24 cellular contexts compared by ENCODE assay signal in the genomic region with DNA sequence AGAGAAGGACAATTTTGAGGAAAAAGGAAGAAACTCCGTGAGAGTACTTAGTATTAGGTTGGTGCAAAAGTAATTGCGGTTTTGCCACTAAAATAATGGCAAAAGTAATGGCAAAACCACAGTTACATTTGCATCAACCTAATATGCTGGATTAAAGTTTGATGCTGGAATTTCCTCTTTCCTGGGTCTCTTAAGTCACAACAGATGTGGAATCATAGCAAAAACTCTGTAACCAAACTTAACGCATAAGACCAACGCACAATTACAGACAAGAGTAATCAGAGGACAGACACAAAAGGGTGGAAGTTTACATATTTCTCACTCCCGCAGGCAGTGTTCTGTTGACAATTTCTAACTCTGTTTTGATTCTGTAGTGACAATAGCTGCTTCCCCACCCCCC.
"Had no signal": no experiment of that assay in that cellular context is flagged by ENCODE, and none has a peak within 500 bp of the region (broad histone marks: within the 10 kb centered on the region; RNA-seq: fewer than 3 reads in every experiment).

No MANE protein-coding gene starts in this region.

- H3K4me3 Mint-ChIP-seq: memory B cell; naive thymus-derived CD4-positive, alpha-beta T cell; nephron progenitor cell; stimulated activated naive CD8-positive, alpha-beta T cell treated with anti-CD3 and anti-CD28 coated beads, Interleukin-15, amount 100 ng/mL, for 72 hours had no signal

- H3K9me3 Mint-ChIP-seq: memory B cell had no signal

- H3K27ac Mint-ChIP-seq: memory B cell; nephron progenitor cell; stimulated activated naive CD8-positive, alpha-beta T cell treated with anti-CD3 and anti-CD28 coated beads, Interleukin-15, amount 100 ng/mL, for 72 hours had no signal

- ATAC-seq: esophagus mucosa; mucosa of descending colon; naive thymus-derived CD4-positive, alpha-beta T cell; sciatic nerve; stimulated activated naive CD8-positive, alpha-beta T cell treated with anti-CD3 and anti-CD28 coated beads, Interleukin-15, amount 100 ng/mL, for 72 hours; upper lobe of right lung had no signal

- DNase-seq: dorsolateral prefrontal cortex; effector CD4-positive, alpha-beta T cell; head of caudate nucleus; mucosa of descending colon; naive thymus-derived CD4-positive, alpha-beta T cell; nephron progenitor cell; nucleus accumbens; stimulated activated CD4-positive, alpha-beta T cell treated with anti-CD3 and anti-CD28 coated beads, Interleukin-12 subunit alpha, Interleukin-12 subunit beta, amount 100 ng/mL, for 4 hours; stimulated activated CD4-positive, alpha-beta T cell treated with anti-CD3 and anti-CD28 coated beads, Interleukin-1b, Interleukin-23, amount 100 ng/mL, for 48 hours; stimulated activated CD4-positive, alpha-beta T cell treated with anti-CD3 and anti-CD28 coated beads, Interleukin-4, amount 100 ng/mL, for 1 hour; stimulated activated CD8-positive, alpha-beta memory T cell treated with anti-CD3 and anti-CD28 coated beads, Interleukin-4, amount 100 ng/mL, for 48 hours; stimulated activated naive CD4-positive, alpha-beta T cell; stimulated activated naive CD8-positive, alpha-beta T cell treated with anti-CD3 and anti-CD28 coated beads, Interleukin-15, amount 100 ng/mL, for 72 hours; transverse colon; upper lobe of right lung; uterus had no signal

- H3K27me3 Mint-ChIP-seq: memory B cell; naive thymus-derived CD4-positive, alpha-beta T cell; stimulated activated naive CD8-positive, alpha-beta T cell treated with anti-CD3 and anti-CD28 coated beads, Interleukin-15, amount 100 ng/mL, for 72 hours had no signal

- H3K9me3 ChIP-seq: mucosa of descending colon, prostate gland, right atrium auricular region, suprapubic skin, transverse colon, upper lobe of right lung, uterus had no signal

- H3K36me3 ChIP-seq: prostate gland, right atrium auricular region, suprapubic skin, transverse colon, upper lobe of right lung, uterus had no signal

- H3K4me1 ChIP-seq: prostate gland, right atrium auricular region, transverse colon, uterus had no signal

- H3K27me3 ChIP-seq: dorsolateral prefrontal cortex, right atrium auricular region, suprapubic skin, transverse colon, upper lobe of right lung, uterus had no signal

- H3K27ac ChIP-seq: dorsolateral prefrontal cortex, prostate gland, right atrium auricular region, suprapubic skin, transverse colon, upper lobe of right lung, uterus had no signal

- H3K4me3 ChIP-seq: dorsolateral prefrontal cortex, lung, mucosa of descending colon, prostate gland, right atrium auricular region, smooth muscle cell, suprapubic skin, transverse colon, upper lobe of right lung, uterus had no signal
